Comparison of ENCODE assay signal across 16 cellular contexts in genomic region chr13:20470136-20470535, GRCh38. TPM values are rescaled to one million over a fixed set of nuclear protein-coding genes. Genes with fewer than 3 reads are reported as not detected.
A peak's percentile ranks its signal among the peaks of the same experiment; 100 is the strongest.
DNase-seq lines count a peak whose midpoint lies in the region; ATAC-seq and TF ChIP-seq lines count a peak whose summit lies in the region.
"Had no signal": no experiment of that assay in that cellular context is flagged by ENCODE, and none has a peak within 500 bp of the region (broad histone marks: within the 10 kb centered on the region; RNA-seq: fewer than 3 reads in every experiment).

No MANE protein-coding gene starts in this region.

- no peak overlapping the region for H2BK12ac ChIP-seq in neuronal stem cell (ENCODE audit: low read length)

- H3K36me3 Mint-ChIP-seq in CD4-positive, CD25-positive, alpha-beta regulatory T cell: peaks cover 12% of the 10 kb centered on the region

- H3K4me1 Mint-ChIP-seq in CD4-positive, CD25-positive, alpha-beta regulatory T cell: peaks cover 0 to 31% (median 21%) of the 10 kb centered on the region in 4 donors

- ATAC-seq in CD4-positive, CD25-positive, alpha-beta regulatory T cell (ENCODE audit: low read depth in 2 of 2): no peak
- no peak for ATAC-seq in heart right ventricle
- ATAC-seq: HepG2 had no signal

- no peaks in the 10 kb centered on the region for H3K9me3 ChIP-seq in CD4-positive, CD25-positive, alpha-beta regulatory T cell (ENCODE audit: control insufficient read depth in 2 of 2, low read length in 2 of 2)
- peaks cover 0 to 2% of the 10 kb centered on the region in 2 donors for H3K9me3 ChIP-seq in neuronal stem cell (replicated peaks in 1 of 2; ENCODE audit: control insufficient read depth in 2 of 2, insufficient read depth in 1 of 2, low read depth in 1 of 2, low read length in 2 of 2)
- no peaks in the 10 kb centered on the region for H3K9me3 ChIP-seq in colonic mucosa
- no peaks in the 10 kb centered on the region for H3K9me3 ChIP-seq in heart right ventricle

- no peaks in the 10 kb centered on the region for H3K79me1 ChIP-seq in neuronal stem cell (ENCODE audit: low read depth, low read length)

- no peak overlapping the region for H3K27ac ChIP-seq in CD4-positive, CD25-positive, alpha-beta regulatory T cell (ENCODE audit: insufficient read depth, low read length, poor library complexity, severe bottlenecking)
- H3K27ac ChIP-seq in cingulate gyrus (ENCODE audit: low read depth, low read length) (peak overlapping the region; percentile 23), neuronal stem cell (replicated peaks; ENCODE audit: low read length) (no peak overlapping the region), colonic mucosa (no peak overlapping the region), heart right ventricle (no peak overlapping the region)
- H3K27ac ChIP-seq: BLaER1 had no signal

- H2AFZ ChIP-seq in neuronal stem cell (ENCODE audit: low read length): no peak overlapping the region

- peak overlapping the region in 2 of 3 donors; percentile 39 to 70 for H3K27ac Mint-ChIP-seq in CD4-positive, CD25-positive, alpha-beta regulatory T cell
- H3K27ac Mint-ChIP-seq: H9, IgD-negative memory B cell had no signal

- H3K9ac ChIP-seq in neuronal stem cell (ENCODE audit: low read depth, low read length, poor library complexity) (no peak overlapping the region), colonic mucosa (ENCODE audit: low read depth in 2 of 2, low read length in 2 of 2) (no peak overlapping the region)
- H3K9ac ChIP-seq: BLaER1 had no signal

- H2BK5ac ChIP-seq in neuronal stem cell (ENCODE audit: low read length): no peak overlapping the region

- no peak for DNase-seq in CD4-positive, CD25-positive, alpha-beta regulatory T cell
- DNase-seq in neuronal stem cell (ENCODE audit: low spot score): no peak
- DNase-seq in amniotic stem cell (lab: John Stamatoyannopoulos, UW): no peak
- no peak for DNase-seq in NCI-H2081 treated with DMSO at 0.1 percent for 48 hours (lab: John Stamatoyannopoulos, UW)
- no peak for DNase-seq in colonic mucosa
- DNase-seq in heart right ventricle: no peak
- DNase-seq: 8988T, DMS153, DMS79, GDM1, GOT3, H9 had no signal

- no peak overlapping the region for H2BK120ac ChIP-seq in neuronal stem cell (ENCODE audit: low read depth, low read length)

- H3K9me3 Mint-ChIP-seq in CD4-positive, CD25-positive, alpha-beta regulatory T cell: no peaks in the 10 kb centered on the region
- H3K9me3 Mint-ChIP-seq: H9, IgD-negative memory B cell had no signal

- no peaks in the 10 kb centered on the region for H3K27me3 Mint-ChIP-seq in CD4-positive, CD25-positive, alpha-beta regulatory T cell
- H3K27me3 Mint-ChIP-seq: IgD-negative memory B cell had no signal

- TF ChIP-seq CTCF in colonic mucosa (IDR thresholded peaks at IDR 0.05) (no peak), heart right ventricle (IDR thresholded peaks at IDR 0.05) (no peak)

- WGBS in neuronal stem cell (ENCODE audit: extremely low coverage in 2 of 2, insufficient read length in 2 of 2, insufficient replicate concordance in 1 of 2), 2 donors: no CpG with 5 or more reads among the region's 8 CpGs
- WGBS in heart right ventricle, 2 donors: 94 to 96% methylated on average over 8 of the region's 8 CpGs

- H3K4me2 ChIP-seq in neuronal stem cell (ENCODE audit: insufficient read depth, low read length, poor library complexity, severe bottlenecking): no peak overlapping the region
- H3K4me2 ChIP-seq: BLaER1 had no signal

- no peak overlapping the region for H2BK15ac ChIP-seq in neuronal stem cell (ENCODE audit: low read length)

- H3K4me3 Mint-ChIP-seq in CD4-positive, CD25-positive, alpha-beta regulatory T cell: no peak overlapping the region
- H3K4me3 Mint-ChIP-seq: H9, IgD-negative memory B cell had no signal

- H3K4me1 ChIP-seq in CD4-positive, CD25-positive, alpha-beta regulatory T cell (ENCODE audit: control insufficient read depth, insufficient read depth, low read length, poor library complexity, severe bottlenecking): peaks cover 7% of the 10 kb centered on the region
- H3K4me1 ChIP-seq in neuronal stem cell (ENCODE audit: control insufficient read depth in 2 of 2, insufficient read depth in 1 of 2, low read depth in 1 of 2, low read length in 2 of 2) (no peaks in the 10 kb centered on the region), colonic mucosa (no peaks in the 10 kb centered on the region), heart right ventricle (peaks cover 0 to 10% (median 8%) of the 10 kb centered on the region in 9 donors)

- no peak overlapping the region for H3K4me3 ChIP-seq in CD4-positive, CD25-positive, alpha-beta regulatory T cell (ENCODE audit: low read depth, low read length)
- H3K4me3 ChIP-seq in neuronal stem cell (ENCODE audit: low read length in 2 of 2): no peak overlapping the region
- no peak overlapping the region for H3K4me3 ChIP-seq in colonic mucosa
- no peak overlapping the region for H3K4me3 ChIP-seq in heart right ventricle
- H3K4me3 ChIP-seq: BLaER1 had no signal

- no peak overlapping the region for H4K91ac ChIP-seq in neuronal stem cell (ENCODE audit: low read depth, low read length, poor library complexity)

- no peak overlapping the region for H3K23ac ChIP-seq in neuronal stem cell (ENCODE audit: low read depth, low read length, poor library complexity)

- no peaks in the 10 kb centered on the region for H3K36me3 ChIP-seq in CD4-positive, CD25-positive, alpha-beta regulatory T cell (ENCODE audit: control insufficient read depth, insufficient read depth, low read length)
- H3K36me3 ChIP-seq in neuronal stem cell (replicated peaks in 1 of 2; ENCODE audit: control insufficient read depth in 2 of 2, insufficient read depth in 2 of 2, low read length in 2 of 2) (no peaks in the 10 kb centered on the region), colonic mucosa (no peaks in the 10 kb centered on the region), heart right ventricle (peaks cover 0 to 15% (median 0%) of the 10 kb centered on the region in 9 donors)
- H3K36me3 ChIP-seq: BLaER1 had no signal

- intact Hi-C loops in colonic mucosa (cut with DNase I) (no loop called here), heart right ventricle (cut with DNase I) (no loop called here)

- H3K27me3 ChIP-seq in CD4-positive, CD25-positive, alpha-beta regulatory T cell (ENCODE audit: control insufficient read depth, insufficient read depth, low read length): no peaks in the 10 kb centered on the region
- H3K27me3 ChIP-seq in neuronal stem cell (ENCODE audit: control insufficient read depth in 3 of 3, insufficient read depth in 3 of 3, low read depth in 1 of 3, low read length in 3 of 3) (no peaks in the 10 kb centered on the region), colonic mucosa (no peaks in the 10 kb centered on the region), heart right ventricle (no peaks in the 10 kb centered on the region)
- H3K27me3 ChIP-seq: BLaER1 had no signal

- no peak overlapping the region for H3K4ac ChIP-seq in neuronal stem cell (ENCODE audit: low read length)

- no peak overlapping the region for H2AK5ac ChIP-seq in neuronal stem cell (ENCODE audit: low read depth, low read length)

- no peak overlapping the region for H4K8ac ChIP-seq in neuronal stem cell (ENCODE audit: low read depth, low read length)

- H3K14ac ChIP-seq in neuronal stem cell (ENCODE audit: low read length): no peak overlapping the region

- peak overlapping the region; percentile 7 for H3K18ac ChIP-seq in neuronal stem cell (ENCODE audit: low read length)

RNA-seq across cellular contexts. Expression of gene CRYL1, which starts 55.5 kb away (rescaled TPM):
- total RNA-seq in CD4-positive, CD25-positive, alpha-beta regulatory T cell: 16.2 TPM
- polyA plus RNA-seq in CD4-positive, CD25-positive, alpha-beta regulatory T cell: 10 to 100 TPM; 45.8 to 55.0 (median 53.7) TPM
- polyA plus RNA-seq in neuronal stem cell (2013, experiment 1 of 2): 4.4 TPM
- polyA plus RNA-seq in neuronal stem cell (2013, experiment 2 of 2): 4.2 TPM
- total RNA-seq in colonic mucosa: 100 to 1,000 TPM in 1 of 2 donors, 10 to 100 TPM in 1; 64.6 to 144 TPM
- total RNA-seq in heart right ventricle: 10 to 100 TPM; 21.3 to 27.3 (median 23.7) TPM
- polyA plus RNA-seq in heart right ventricle: 10 to 100 TPM; 10.1 to 16.7 TPM
